In genomic region chr3:65678480-65678879, GRCh38 we compare ENCODE assay signal across 20 cellular contexts.
"Had no signal": no experiment of that assay in that cellular context is flagged by ENCODE, and none has a peak within 500 bp of the region (broad histone marks: within the 10 kb centered on the region; RNA-seq: fewer than 3 reads in every experiment).

No MANE protein-coding gene starts in this region.

- H3K9me3 Mint-ChIP-seq: T-helper 1 cell treated with Interleukin-12 subunit alpha and Interleukin-12 subunit beta and Interleukin-4 antibody, amounts not matched to agents 30 μg/mL and 1 μg/mL, for 36 hours had no signal

- H3K36me3 ChIP-seq: adrenal gland, MG63 had no signal

- H3K27ac ChIP-seq: adrenal gland had no signal

- H3K4me1 Mint-ChIP-seq: activated naive CD8-positive, alpha-beta T cell treated with anti-CD3 and anti-CD28 coated beads, Interleukin-2, amount 10 ng/mL, durations not matched to agents 7 days and 5 days had no signal

- DNase-seq: activated CD4-positive, alpha-beta T cell treated with anti-CD3 and anti-CD28 coated beads for 48 hours; activated CD4-positive, alpha-beta T cell treated with anti-CD3 and anti-CD28 coated beads, Interleukin-2, amount 50 U/mL, for 4 hours; activated CD8-positive, alpha-beta memory T cell treated with anti-CD3 and anti-CD28 coated beads, Interleukin-2, amount 50 U/mL, for 48 hours; activated CD8-positive, alpha-beta T cell treated with anti-CD3 and anti-CD28 coated beads, Interleukin-2, amount 10 ng/mL, durations not matched to agents 7 days and 5 days; activated naive CD4-positive, alpha-beta T cell treated with anti-CD3 and anti-CD28 coated beads, Interleukin-2, amount 50 U/mL, for 16 hours; activated naive CD8-positive, alpha-beta T cell treated with anti-CD3 and anti-CD28 coated beads, Interleukin-2, amount 10 ng/mL, durations not matched to agents 7 days and 5 days; activated T-cell treated with anti-CD3 and anti-CD28 coated beads, Interleukin-2, amount 50 U/mL, for 1 hour; adrenal gland; anterior cingulate cortex; MG63; NCI-H1105; NCI-H1436; NCI-H1694 treated with DMSO at 0.1 percent for 48 hours; NCI-H2029 treated with DMSO at 0.1 percent for 48 hours; NCI-H345; NCI-H510A; NCI-H526 treated with DMSO at 0.1 percent for 48 hours; SHP77 had no signal

- ATAC-seq: activated CD4-positive, CD25-positive, alpha-beta regulatory T cell treated with anti-CD3 and anti-CD28 coated beads, Interleukin-2, amount 50 U/mL, for 24 hours; activated CD8-positive, alpha-beta T cell treated with anti-CD3 and anti-CD28 coated beads, Interleukin-2, amount 10 ng/mL, durations not matched to agents 7 days and 5 days had no signal

- H3K27me3 ChIP-seq: adrenal gland, MG63 had no signal

- H3K27me3 Mint-ChIP-seq: activated naive CD8-positive, alpha-beta T cell treated with anti-CD3 and anti-CD28 coated beads, Interleukin-2, amount 10 ng/mL, durations not matched to agents 7 days and 5 days had no signal

- H3K4me1 ChIP-seq: adrenal gland had no signal

- H3K4me3 Mint-ChIP-seq: activated CD8-positive, alpha-beta T cell treated with anti-CD3 and anti-CD28 coated beads, Interleukin-2, amount 10 ng/mL, durations not matched to agents 7 days and 5 days; activated naive CD8-positive, alpha-beta T cell treated with anti-CD3 and anti-CD28 coated beads, Interleukin-2, amount 10 ng/mL, durations not matched to agents 7 days and 5 days; T-helper 1 cell treated with Interleukin-12 subunit alpha and Interleukin-12 subunit beta and Interleukin-4 antibody, amounts not matched to agents 30 μg/mL and 1 μg/mL, for 36 hours had no signal

- H3K27ac Mint-ChIP-seq: activated CD8-positive, alpha-beta T cell treated with anti-CD3 and anti-CD28 coated beads, Interleukin-2, amount 10 ng/mL, durations not matched to agents 7 days and 5 days; activated naive CD8-positive, alpha-beta T cell treated with anti-CD3 and anti-CD28 coated beads, Interleukin-2, amount 10 ng/mL, durations not matched to agents 7 days and 5 days; T-helper 1 cell treated with Interleukin-12 subunit alpha and Interleukin-12 subunit beta and Interleukin-4 antibody, amounts not matched to agents 30 μg/mL and 1 μg/mL, for 36 hours had no signal

- H3K9me3 ChIP-seq: adrenal gland, MG63 had no signal

- H3K4me3 ChIP-seq: adrenal gland, MG63 had no signal

- H3K36me3 Mint-ChIP-seq: activated naive CD8-positive, alpha-beta T cell treated with anti-CD3 and anti-CD28 coated beads, Interleukin-2, amount 10 ng/mL, durations not matched to agents 7 days and 5 days had no signal
